9 cellular contexts compared by ENCODE assay signal in the genomic region with DNA sequence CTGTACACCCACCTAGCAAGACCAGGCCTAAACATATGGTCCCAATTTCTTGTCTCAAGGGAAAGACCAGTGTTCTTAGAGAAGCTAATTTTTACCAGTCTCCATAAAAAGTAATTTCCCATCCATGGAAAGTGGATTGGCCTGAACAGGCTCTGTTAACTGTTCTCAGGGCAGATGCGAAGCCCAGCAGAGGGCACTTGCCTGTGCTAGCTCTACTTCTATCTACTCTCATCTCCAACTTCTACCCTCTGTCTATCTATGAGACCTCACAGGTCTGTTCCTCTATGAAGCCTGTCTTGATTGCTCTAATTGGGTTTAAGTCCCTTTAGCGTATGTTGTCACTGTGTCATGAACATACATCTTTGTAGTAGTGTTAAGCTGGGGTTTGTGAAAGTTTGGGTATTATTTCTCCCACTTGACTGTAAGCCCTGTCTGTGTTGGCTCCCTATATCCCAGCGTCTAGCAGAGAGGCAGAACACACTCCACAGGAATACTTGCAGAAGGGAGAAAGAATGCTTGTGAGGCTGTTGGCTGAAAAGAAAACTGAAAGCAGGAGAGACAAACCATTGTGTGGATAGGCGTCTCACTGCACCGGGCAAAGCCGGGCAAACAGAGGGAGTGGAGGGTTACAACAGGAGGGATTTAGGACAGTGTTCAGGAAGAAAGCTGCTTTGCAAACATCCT.
DNase-seq lines count a peak whose midpoint lies in the region; ATAC-seq and TF ChIP-seq lines count a peak whose summit lies in the region.
"Had no signal": no experiment of that assay in that cellular context is flagged by ENCODE, and none has a peak within 500 bp of the region (broad histone marks: within the 10 kb centered on the region; RNA-seq: fewer than 3 reads in every experiment).

No MANE protein-coding gene starts in this region.

- H3K27ac ChIP-seq in body of pancreas: peak overlapping the region in 3 of 4 donors; percentile 47 to 65 (median 58)
- H3K27ac ChIP-seq in left lung: peak overlapping the region; percentile 63 to 75
- H3K27ac ChIP-seq in thyroid gland: peak overlapping the region; percentile 54 to 87 (median 75)

- no peak for ATAC-seq in body of pancreas
- ATAC-seq in left lung: peak; percentile 52
- ATAC-seq in GM21447 (IDR thresholded peaks at IDR 0.05; ENCODE audit: unreplicated experiment): no peak
- no peak for ATAC-seq in GM18868 (IDR thresholded peaks at IDR 0.05; ENCODE audit: unreplicated experiment)

- H3K4me1 ChIP-seq in body of pancreas (peaks cover 22% of the 10 kb centered on the region), left lung (peaks cover 10 to 24% of the 10 kb centered on the region in 2 donors), thyroid gland (peaks cover 26% of the 10 kb centered on the region in 2 donors)

- TF ChIP-seq CTCF in body of pancreas (IDR thresholded peaks at IDR 0.05): peak in 1 of 7 experiments; percentile 10
- TF ChIP-seq CTCF in left lung (IDR thresholded peaks at IDR 0.05): no peak
- TF ChIP-seq CTCF in thyroid gland (IDR thresholded peaks at IDR 0.05): peak in 1 of 6 experiments; percentile 7

- H3K9me3 ChIP-seq in body of pancreas (no peaks in the 10 kb centered on the region), left lung (no peaks in the 10 kb centered on the region), thyroid gland (no peaks in the 10 kb centered on the region)

- TF ChIP-seq POLR2A in body of pancreas (IDR thresholded peaks at IDR 0.05) (no peak), thyroid gland (IDR thresholded peaks at IDR 0.05) (peak in 1 of 2 donors; percentile 57)

- H3K27me3 ChIP-seq in body of pancreas: no peaks in the 10 kb centered on the region
- no peaks in the 10 kb centered on the region for H3K27me3 ChIP-seq in left lung
- no peaks in the 10 kb centered on the region for H3K27me3 ChIP-seq in thyroid gland

- intact Hi-C loops in body of pancreas (cut with DNase I) (no loop called here), left lung (cut with DNase I) (no loop called here), thyroid gland (cut with DNase I) (no loop called here)

- DNase-seq in DMS53 (lab: John Stamatoyannopoulos, UW) (peak; percentile 48), DMS53 treated with DMSO at 0.1 percent for 48 hours (lab: John Stamatoyannopoulos, UW; ENCODE audit: unreplicated experiment) (no peak), body of pancreas (peak in 3 of 4 donors; percentile 11 to 24 (median 15)), left lung (no peak), thyroid gland (peak; percentile 36 to 56)
- DNase-seq in stimulated activated CD4-positive, alpha-beta T cell treated with anti-CD3 and anti-CD28 coated beads, Interleukin-15, amount 100 ng/mL, for 24 hours: no peak
- DNase-seq: NCI-H2171 had no signal

- 29 to 35% methylated on average over 6 of the region's 6 CpGs for WGBS in body of pancreas, 2 donors
- WGBS in thyroid gland, 2 donors: 30 to 31% methylated on average over 6 of the region's 6 CpGs

- H3K4me3 ChIP-seq in body of pancreas: no peak overlapping the region
- no peak overlapping the region for H3K4me3 ChIP-seq in left lung
- H3K4me3 ChIP-seq in thyroid gland (replicated peaks in 1 of 3): peak overlapping the region in 1 of 3 donors; percentile 9

- no peaks in the 10 kb centered on the region for H3K36me3 ChIP-seq in body of pancreas (replicated peaks in 1 of 2; ENCODE audit: insufficient read depth in 1 of 2, low read depth in 2 of 2)
- H3K36me3 ChIP-seq in left lung: no peaks in the 10 kb centered on the region
- H3K36me3 ChIP-seq in thyroid gland: no peaks in the 10 kb centered on the region

Comparison
In these comparisons a context has a peak if more than half of its experiments do, and no peak if none do; other contexts are left out.
1. DNase-seq: peak in DMS53 (single experiment), body of pancreas (3 of 4) and thyroid gland (2 of 2); none in DMS53 treated with DMSO at 0.1 percent for 48 hours (single experiment), left lung (0 of 2) and stimulated activated CD4-positive, alpha-beta T cell treated with anti-CD3 and anti-CD28 coated beads, Interleukin-15, amount 100 ng/mL, for 24 hours (single experiment).
2. Peak in every context shown above with its lines, with median percentiles within 50 percentile points of each other: H3K27ac ChIP-seq.